Comparison of ENCODE assay signal across 30 cellular contexts in genomic region chr7:136688601-136689000, GRCh38.
"Had no signal": no experiment of that assay in that cellular context is flagged by ENCODE, and none has a peak within 500 bp of the region (broad histone marks: within the 10 kb centered on the region; RNA-seq: fewer than 3 reads in every experiment).

No MANE protein-coding gene starts in this region.

- H3K9me3 ChIP-seq: adrenal gland, ascending aorta, body of pancreas, breast epithelium had no signal

- H3K4me1 ChIP-seq: adrenal gland, ascending aorta, breast epithelium had no signal

- H3K4me3 ChIP-seq: adrenal gland, ascending aorta, body of pancreas, breast epithelium, cardiac muscle cell had no signal

- DNase-seq: activated effector memory CD4-positive, alpha-beta T cell treated with anti-CD3 and anti-CD28 coated beads, Interleukin-2, amount 50 U/mL, for 16 hours; activated effector memory CD4-positive, alpha-beta T cell treated with Interleukin-2 at 50 U/mL for 16 hours; activated gamma-delta T cell; activated gamma-delta T cell treated with Interleukin-2 at 50 U/mL for 16 hours; activated naive CD4-positive, alpha-beta T cell; activated naive CD4-positive, alpha-beta T cell treated with anti-CD3 and anti-CD28 coated beads for 36 hours; activated naive CD4-positive, alpha-beta T cell treated with anti-CD3 and anti-CD28 coated beads, Interleukin-2, amount 10 ng/mL, durations not matched to agents 7 days and 5 days; activated naive CD4-positive, alpha-beta T cell treated with anti-CD3 and anti-CD28 coated beads, Interleukin-2, amount 50 U/mL, for 16 hours; activated naive CD4-positive, alpha-beta T cell treated with Interleukin-2 at 50 U/mL for 16 hours; activated naive CD8-positive, alpha-beta T cell treated with anti-CD3 and anti-CD28 coated beads for 36 hours; activated naive CD8-positive, alpha-beta T cell treated with anti-CD3 and anti-CD28 coated beads, Interleukin-2, amount 10 ng/mL, durations not matched to agents 7 days and 5 days; activated naive CD8-positive, alpha-beta T cell treated with anti-CD3 and anti-CD28 coated beads, Interleukin-2, amount 50 U/mL, for 24 hours; activated T-cell treated with anti-CD3 and anti-CD28 coated beads, Interleukin-2, amount 50 U/mL, for 1 hour; activated T-cell treated with anti-CD3 and anti-CD28 coated beads, Interleukin-2, amount 50 U/mL, for 24 hours; activated T-cell treated with anti-CD3 and anti-CD28 coated beads, Interleukin-2, amount 50 U/mL, for 4 hours; activated T-cell treated with anti-CD3 and anti-CD28 coated beads, Interleukin-2, amount 50 U/mL, for 48 hours; activated T-cell treated with anti-CD3 and anti-CD28 coated beads, Interleukin-2, amount 50 U/mL, for 72 hours; adrenal gland; amniotic stem cell; amygdala; anterior cingulate cortex; aorta; body of pancreas; brain microvascular endothelial cell; caudate nucleus; central memory CD4-positive, alpha-beta T cell; cerebellar nuclear complex had no signal

- H3K36me3 ChIP-seq: adrenal gland, ascending aorta, brain microvascular endothelial cell, breast epithelium, cardiac muscle cell had no signal

- H3K27me3 ChIP-seq: adrenal gland, ascending aorta, body of pancreas, brain microvascular endothelial cell, breast epithelium, cardiac muscle cell had no signal

- H3K27ac ChIP-seq: adrenal gland, ascending aorta, body of pancreas, brain microvascular endothelial cell, breast epithelium, cardiac muscle cell had no signal
